In genomic region chr3:49500408-49501257, GRCh38 we compare ENCODE assay signal across 8 cellular contexts. TPM values are rescaled to one million over a fixed set of nuclear protein-coding genes. Genes with fewer than 3 reads are reported as not detected.
DNase-seq lines count a peak whose midpoint lies in the region; ATAC-seq and TF ChIP-seq lines count a peak whose summit lies in the region.

No MANE protein-coding gene starts in this region.

- peaks cover 22% of the 10 kb centered on the region for H3F3A ChIP-seq in GM23248 (ENCODE audit: insufficient read depth)

- H3K4me1 ChIP-seq in GM23248 (ENCODE audit: insufficient read depth): peaks cover 18% of the 10 kb centered on the region
- H3K4me1 ChIP-seq in rectal smooth muscle tissue (ENCODE audit: control insufficient read depth, insufficient read depth, low read length): peaks cover 13% of the 10 kb centered on the region

- no peak for TF ChIP-seq CTCF in fibroblast of villous mesenchyme (IDR thresholded peaks at IDR 0.05; ENCODE audit: insufficient read depth, low read depth, low read length)

- H3K9me3 ChIP-seq in GM23248 (ENCODE audit: low read depth): no peaks in the 10 kb centered on the region

- ATAC-seq in SK-N-SH treated with all-trans-retinoic acid at 6 μM for 48 hours (peak; percentile 95), GM21423 (IDR thresholded peaks at IDR 0.05; ENCODE audit: unreplicated experiment) (no peak), HG03045 (IDR thresholded peaks at IDR 0.05; ENCODE audit: unreplicated experiment) (no peak)

- peak overlapping the region; percentile 69 for H3K4me2 ChIP-seq in GM23248 (ENCODE audit: unreplicated experiment)

- in situ Hi-C loops in GM23248 (cut with MboI): no loop called here

- H3K27ac ChIP-seq in GM23248: peak overlapping the region; percentile 92
- H3K27ac ChIP-seq in rectal smooth muscle tissue (ENCODE audit: low read depth, low read length): peak overlapping the region; percentile 79

- H3K9ac ChIP-seq in GM23248 (peak overlapping the region; percentile 75), rectal smooth muscle tissue (ENCODE audit: low read length) (no peak overlapping the region)

- H4K20me1 ChIP-seq in GM23248 (ENCODE audit: insufficient read depth): no peaks in the 10 kb centered on the region

- peaks cover 34% of the 10 kb centered on the region for H3K79me2 ChIP-seq in GM23248 (ENCODE audit: insufficient read depth)

- H2AFZ ChIP-seq in GM23248: peak overlapping the region; percentile 72

- H3K4me3 ChIP-seq in GM23248 (peak overlapping the region; percentile 50), fibroblast of villous mesenchyme (ENCODE audit: low read depth, low read length) (no peak overlapping the region), rectal smooth muscle tissue (ENCODE audit: low read length) (no peak overlapping the region)

- H3K9me2 ChIP-seq in GM23248 (ENCODE audit: insufficient read depth): no peaks in the 10 kb centered on the region

- H3K27me3 ChIP-seq in GM23248 (replicated peaks; ENCODE audit: insufficient read depth) (no peaks in the 10 kb centered on the region), rectal smooth muscle tissue (ENCODE audit: control insufficient read depth, insufficient read depth, low read length) (no peaks in the 10 kb centered on the region)

- 0% methylated on average over 7 of the region's 7 CpGs for WGBS in GM23248 (ENCODE audit: low coverage in 1 of 2, low lambda C conversion rate in 2 of 2, missing lambda C conversion rate in 2 of 2), 2 experiments

- H3K36me3 ChIP-seq in GM23248 (ENCODE audit: low read depth) (no peaks in the 10 kb centered on the region), rectal smooth muscle tissue (ENCODE audit: control insufficient read depth, insufficient read depth, low read length) (no peaks in the 10 kb centered on the region)

- peak; percentile 99 for DNase-seq in GM23248
- peak; percentile 98 for DNase-seq in fibroblast of villous mesenchyme (ENCODE audit: low read depth)
- DNase-seq in RPMI8226: no peak
- DNase-seq in activated CD4-positive, alpha-beta T cell treated with anti-CD3 and anti-CD28 coated beads for 1 hour: no peak

TF ChIP-seq in SK-N-SH treated with all-trans-retinoic acid at 6 μM for 48 hours, 23 proteins besides CTCF, POLR2A, EP300 and RAD21:
- TF ChIP-seq ISL1 (CRISPR knock-in tag; IDR thresholded peaks at IDR 0.05): peak; percentile 44; the same call in 1 of the 2 replicates
- no peak for TF ChIP-seq OSR1 (CRISPR knock-in tag; IDR thresholded peaks at IDR 0.05)

RNA-seq across cellular contexts. Expression of gene DAG1, which starts 30.6 kb away (rescaled TPM):
- total RNA-seq in GM23248 (2014; rRNA removed; shearing (Covaris generic)): 81.8 and 90.2 TPM in 2 replicates
- polyA plus RNA-seq in GM23248 (2016; fragmentation: Nextera tagmentation; extraction: Ambion mirVana): 42.4 and 43.0 TPM in 2 replicates
- 61.2 and 88.5 TPM in 2 replicates for total RNA-seq in fibroblast of villous mesenchyme

RNA-seq across cellular contexts. Expression of gene BSN, which starts 53.6 kb away (rescaled TPM):
- total RNA-seq in GM23248 (2014; rRNA removed; shearing (Covaris generic)): under 0.01 TPM in 2 replicates
- 0.03 and 0.08 TPM in 2 replicates for polyA plus RNA-seq in GM23248 (2016; fragmentation: Nextera tagmentation; extraction: Ambion mirVana)
- under 0.01 TPM in 2 replicates for total RNA-seq in fibroblast of villous mesenchyme

Comparison
In these comparisons a context has a peak if more than half of its experiments do, and no peak if none do; other contexts are left out.
1. DNase-seq: peak in GM23248 (single experiment) and fibroblast of villous mesenchyme (single experiment); none in RPMI8226 (single experiment) and activated CD4-positive, alpha-beta T cell treated with anti-CD3 and anti-CD28 coated beads for 1 hour (single experiment).